Comparison of ENCODE assay signal across 1 cellular context in the genomic region with DNA sequence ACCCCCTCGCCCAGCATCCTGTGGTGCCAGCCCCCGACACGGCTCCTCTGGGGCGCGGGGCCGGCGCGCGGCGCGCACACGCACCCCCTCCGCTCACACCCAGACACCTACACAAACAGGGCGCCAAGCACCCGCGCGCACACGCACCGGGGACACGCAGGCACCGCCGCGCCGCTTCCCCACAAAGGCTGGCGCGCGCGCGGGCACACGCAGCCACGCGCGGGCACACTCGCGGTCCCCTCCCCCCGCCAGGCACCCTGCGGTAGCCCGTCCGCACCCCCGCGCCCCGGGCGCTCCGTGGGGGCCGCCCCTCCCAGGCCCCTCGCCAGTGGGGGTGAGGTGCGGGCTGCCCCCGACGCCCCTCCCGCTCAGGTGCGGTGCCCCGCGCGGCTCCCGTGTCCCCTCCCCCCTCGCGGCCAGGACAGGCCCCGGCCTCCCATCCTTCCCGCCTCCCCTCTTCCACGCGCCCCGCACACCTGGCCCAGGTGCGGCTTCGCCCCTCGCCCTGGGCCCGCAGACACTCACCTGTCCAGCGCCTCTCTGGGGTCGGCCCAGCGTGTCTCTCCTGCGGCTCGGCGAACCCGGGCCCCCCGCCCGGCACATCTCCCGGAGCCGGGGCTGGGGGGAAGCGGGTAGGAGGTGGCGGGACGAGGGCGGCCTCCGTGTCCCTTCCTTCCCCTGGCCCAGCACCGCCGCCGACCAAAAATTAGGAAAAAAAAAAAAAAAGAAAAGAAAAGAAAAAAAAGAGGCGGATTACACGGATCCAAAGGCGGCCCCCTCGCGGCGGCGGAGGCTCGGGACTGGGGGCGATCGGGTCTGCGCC.
TF ChIP-seq lines count a peak whose summit lies in the region.

Gene ADGRL1, minus strand, starts transcription at position 710 of the 823 bp plus-strand sequence. CDS start 22,567 bp downstream, outside the sequence.

TF ChIP-seq in K562, 482 proteins besides CTCF, POLR2A, EP300 and RAD21 (continued from another document):
- TF ChIP-seq, protein P1, sequence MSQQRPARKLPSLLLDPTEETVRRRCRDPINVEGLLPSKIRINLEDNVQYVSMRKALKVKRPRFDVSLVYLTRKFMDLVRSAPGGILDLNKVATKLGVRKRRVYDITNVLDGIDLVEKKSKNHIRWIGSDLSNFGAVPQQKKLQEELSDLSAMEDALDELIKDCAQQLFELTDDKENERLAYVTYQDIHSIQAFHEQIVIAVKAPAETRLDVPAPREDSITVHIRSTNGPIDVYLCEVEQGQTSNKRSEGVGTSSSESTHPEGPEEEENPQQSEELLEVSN (IDR thresholded peaks at IDR 0.05; ENCODE audit: borderline replicate concordance in 1 of 2, extremely low read depth in 1 of 2, insufficient read depth in 1 of 2, insufficient read length in 1 of 2, low read depth in 1 of 2, low read length in 1 of 2, poor library complexity in 1 of 2, severe bottlenecking in 1 of 2) = peak in 1 of 2 experiments; percentile 8
